In the genomic region with DNA sequence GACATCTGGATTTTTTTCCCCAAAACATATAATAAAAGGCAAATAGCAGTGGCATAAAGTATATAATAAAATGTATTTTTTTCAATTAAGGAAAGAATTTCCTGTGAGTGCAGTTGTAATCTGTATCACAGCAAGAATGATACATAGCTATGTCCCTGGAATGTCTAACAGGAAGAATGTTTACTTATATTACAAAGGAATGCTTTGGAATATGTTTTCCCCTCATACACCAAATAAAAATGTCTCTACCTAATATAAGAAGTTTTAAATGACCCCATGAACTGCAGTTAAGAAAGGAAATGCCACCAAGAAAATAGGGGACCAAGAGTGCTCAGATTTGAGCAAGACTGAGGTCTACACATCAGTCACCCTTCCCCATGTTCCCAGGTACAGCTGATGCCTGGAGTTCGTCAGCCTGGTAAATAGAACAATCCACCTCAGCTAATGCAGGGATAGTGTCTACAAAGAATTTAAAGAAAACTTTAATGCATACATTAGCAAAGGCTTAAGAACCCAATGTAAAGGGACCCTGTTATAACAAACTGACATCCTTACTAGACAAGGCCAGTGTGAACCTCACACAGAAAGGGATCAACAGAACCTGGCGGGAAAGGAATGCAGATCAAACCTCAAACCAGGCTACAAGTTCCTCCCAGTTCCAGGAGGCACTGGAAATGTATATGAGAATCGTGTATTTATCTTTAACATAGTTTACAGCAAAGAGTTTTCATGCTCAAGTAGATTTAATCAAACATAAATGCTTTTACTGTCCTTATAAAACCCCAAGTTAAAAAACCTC, we compare ENCODE assay signal across 26 cellular contexts. TPM values are rescaled to one million over a fixed set of nuclear protein-coding genes. Genes with fewer than 3 reads are reported as not detected.
DNase-seq lines count a peak whose midpoint lies in the region; ATAC-seq, FAIRE-seq and TF ChIP-seq lines count a peak whose summit lies in the region.
"Had no signal": no experiment of that assay in that cellular context is flagged by ENCODE, and none has a peak within 500 bp of the region (broad histone marks: within the 10 kb centered on the region; RNA-seq: fewer than 3 reads in every experiment).

No MANE protein-coding gene starts in this region.

- no peak overlapping the region for H2AK5ac ChIP-seq in H9 (ENCODE audit: insufficient read length, low read length)

- no peak overlapping the region for H3K27ac ChIP-seq in H9 (ENCODE audit: insufficient read length, low read depth, low read length)
- H3K27ac ChIP-seq: 22Rv1, adrenal gland had no signal

- no peak overlapping the region for H3K23ac ChIP-seq in H9 (ENCODE audit: insufficient read length, low read depth, low read length)

- H3K27ac Mint-ChIP-seq in activated CD4-positive, alpha-beta memory T cell treated with anti-CD3 and anti-CD28 coated beads, Interleukin-2, amount 10 ng/mL, durations not matched to agents 7 days and 5 days: no peak overlapping the region
- no peak overlapping the region; a peak in 1 of 7 replicates for H3K27ac Mint-ChIP-seq in H9
- no peak overlapping the region for H3K27ac Mint-ChIP-seq in activated naive CD4-positive, alpha-beta T cell treated with anti-CD3 and anti-CD28 coated beads, Interleukin-2, amount 10 ng/mL, durations not matched to agents 7 days and 5 days
- H3K27ac Mint-ChIP-seq in T-cell: no peak overlapping the region
- H3K27ac Mint-ChIP-seq: B cell; stimulated activated naive CD8-positive, alpha-beta T cell treated with anti-CD3 and anti-CD28 coated beads, Interleukin-15, amount 100 ng/mL, for 72 hours had no signal

- no peak overlapping the region for H2BK120ac ChIP-seq in H9 (ENCODE audit: low read depth, low read length, poor library complexity, severe bottlenecking)

- DNase-seq in A172 (ENCODE audit: low spot score) (peak; percentile 16), HTR-8/SVneo (ENCODE audit: insufficient read length, low spot score) (peak; percentile 30), astrocyte of the hippocampus (ENCODE audit: low read depth, low spot score) (peak; percentile 21), iris pigment epithelial cell (ENCODE audit: low read depth) (peak; percentile 35), H9 (no peak), T-cell (no peak)
- no peak for DNase-seq in activated CD4-positive, alpha-beta memory T cell treated with anti-CD3 and anti-CD28 coated beads, Interleukin-2, amount 10 ng/mL, durations not matched to agents 7 days and 5 days
- DNase-seq in activated naive CD4-positive, alpha-beta T cell treated with anti-CD3 and anti-CD28 coated beads, Interleukin-2, amount 10 ng/mL, durations not matched to agents 7 days and 5 days: no peak
- DNase-seq: activated CD4-positive, alpha-beta T cell treated with anti-CD3 and anti-CD28 coated beads for 48 hours; activated CD8-positive, alpha-beta memory T cell treated with anti-CD3 and anti-CD28 coated beads, Interleukin-2, amount 50 U/mL, for 48 hours; activated effector memory CD4-positive, alpha-beta T cell treated with anti-CD3 and anti-CD28 coated beads, Interleukin-2, amount 50 U/mL, for 16 hours; adrenal gland; cerebellar nuclear complex; DMS79; head of caudate nucleus; mucosa of descending colon; NCI-H1417 treated with DMSO at 0.1 percent for 48 hours; NCI-H526 treated with DMSO at 0.1 percent for 48 hours; stimulated activated CD4-positive, alpha-beta T cell treated with anti-CD3 and anti-CD28 coated beads, Interleukin-4, amount 100 ng/mL, for 24 hours; stimulated activated naive CD8-positive, alpha-beta T cell treated with anti-CD3 and anti-CD28 coated beads, Interleukin-15, amount 100 ng/mL, for 72 hours; T-helper 1 cell; trophoblast cell had no signal

- no peaks in the 10 kb centered on the region for H3K79me2 ChIP-seq in H9 (ENCODE audit: insufficient read depth, low read length)

- no peaks in the 10 kb centered on the region for H3K36me3 Mint-ChIP-seq in activated CD4-positive, alpha-beta memory T cell treated with anti-CD3 and anti-CD28 coated beads, Interleukin-2, amount 10 ng/mL, durations not matched to agents 7 days and 5 days (ENCODE audit: low read depth)
- H3K36me3 Mint-ChIP-seq in H9 (ENCODE audit: insufficient read depth in 1 of 3, low read depth in 3 of 3): peaks cover 0 to 3% (median 0%) of the 10 kb centered on the region in 3 experiments; a peak in 1 of 7 replicates
- H3K36me3 Mint-ChIP-seq in activated naive CD4-positive, alpha-beta T cell treated with anti-CD3 and anti-CD28 coated beads, Interleukin-2, amount 10 ng/mL, durations not matched to agents 7 days and 5 days: no peaks in the 10 kb centered on the region
- H3K36me3 Mint-ChIP-seq in T-cell: no peaks in the 10 kb centered on the region

- no peaks in the 10 kb centered on the region for H3K79me1 ChIP-seq in H9 (ENCODE audit: insufficient read depth, low read depth, low read length, poor library complexity, severe bottlenecking)

- no peaks in the 10 kb centered on the region for H3K27me3 ChIP-seq in H9 (ENCODE audit: insufficient read depth, low read length)
- H3K27me3 ChIP-seq: adrenal gland had no signal

- H2BK12ac ChIP-seq in H9 (ENCODE audit: insufficient read length, low read depth, low read length): no peak overlapping the region

- no peak overlapping the region for H2BK5ac ChIP-seq in H9 (ENCODE audit: insufficient read length, low read length)

- H4K20me1 ChIP-seq in H9 (ENCODE audit: control insufficient read depth, insufficient read depth, insufficient read length): no peaks in the 10 kb centered on the region

- no peak overlapping the region for H3K9ac ChIP-seq in H9 (ENCODE audit: extremely low read depth, insufficient read length, low read length)

- H3K4me1 ChIP-seq in H9 (ENCODE audit: insufficient read depth, low read length): no peaks in the 10 kb centered on the region
- H3K4me1 ChIP-seq: adrenal gland had no signal

- no peaks in the 10 kb centered on the region for H3K9me3 ChIP-seq in H9 (ENCODE audit: control insufficient read depth, low read depth, low read length)
- H3K9me3 ChIP-seq: adrenal gland, mucosa of descending colon had no signal

- no peak overlapping the region for H3K4ac ChIP-seq in H9 (ENCODE audit: low read depth, low read length)

- no peak overlapping the region for H3K18ac ChIP-seq in H9 (ENCODE audit: insufficient read length, low read depth, low read length)

- H2BK15ac ChIP-seq in H9 (ENCODE audit: low read depth, low read length): no peak overlapping the region

- POLR2A ChIA-PET in activated CD4-positive, alpha-beta memory T cell treated with anti-CD3 and anti-CD28 coated beads, Interleukin-2, amount 10 ng/mL, durations not matched to agents 7 days and 5 days (lab: Charles Lee): no interaction called here
- POLR2A ChIA-PET in T-cell (lab: Charles Lee): no interaction called here

- H3K27me3 Mint-ChIP-seq in activated CD4-positive, alpha-beta memory T cell treated with anti-CD3 and anti-CD28 coated beads, Interleukin-2, amount 10 ng/mL, durations not matched to agents 7 days and 5 days: peaks cover 21% of the 10 kb centered on the region
- H3K27me3 Mint-ChIP-seq in H9 (ENCODE audit: low read depth) (peaks cover 2% of the 10 kb centered on the region; the same call in 1 of the 2 replicates), T-cell (peaks cover 0 to 20% of the 10 kb centered on the region in 2 donors)
- peaks cover 28% of the 10 kb centered on the region for H3K27me3 Mint-ChIP-seq in activated naive CD4-positive, alpha-beta T cell treated with anti-CD3 and anti-CD28 coated beads, Interleukin-2, amount 10 ng/mL, durations not matched to agents 7 days and 5 days

- no peak overlapping the region for H3K4me3 Mint-ChIP-seq in activated CD4-positive, alpha-beta memory T cell treated with anti-CD3 and anti-CD28 coated beads, Interleukin-2, amount 10 ng/mL, durations not matched to agents 7 days and 5 days
- no peak overlapping the region for H3K4me3 Mint-ChIP-seq in H9
- H3K4me3 Mint-ChIP-seq in activated naive CD4-positive, alpha-beta T cell treated with anti-CD3 and anti-CD28 coated beads, Interleukin-2, amount 10 ng/mL, durations not matched to agents 7 days and 5 days: no peak overlapping the region
- H3K4me3 Mint-ChIP-seq in T-cell: no peak overlapping the region
- H3K4me3 Mint-ChIP-seq: B cell; stimulated activated naive CD8-positive, alpha-beta T cell treated with anti-CD3 and anti-CD28 coated beads, Interleukin-15, amount 100 ng/mL, for 72 hours had no signal

- no peak overlapping the region for H3K14ac ChIP-seq in H9 (ENCODE audit: insufficient read depth, low read length)

- H3K9me3 Mint-ChIP-seq in activated CD4-positive, alpha-beta memory T cell treated with anti-CD3 and anti-CD28 coated beads, Interleukin-2, amount 10 ng/mL, durations not matched to agents 7 days and 5 days: no peaks in the 10 kb centered on the region
- H3K9me3 Mint-ChIP-seq in H9 (no peaks in the 10 kb centered on the region), T-cell (peaks cover 3 to 4% (median 4%) of the 10 kb centered on the region in 3 donors)
- no peaks in the 10 kb centered on the region for H3K9me3 Mint-ChIP-seq in activated naive CD4-positive, alpha-beta T cell treated with anti-CD3 and anti-CD28 coated beads, Interleukin-2, amount 10 ng/mL, durations not matched to agents 7 days and 5 days
- H3K9me3 Mint-ChIP-seq: stimulated activated naive CD8-positive, alpha-beta T cell treated with anti-CD3 and anti-CD28 coated beads, Interleukin-15, amount 100 ng/mL, for 72 hours had no signal

- H4K8ac ChIP-seq in H9 (replicated peaks; ENCODE audit: insufficient read length, low read depth, low read length): no peak overlapping the region

- H3T11ph ChIP-seq in H9 (ENCODE audit: low read length): no peak overlapping the region

- H3K4me2 ChIP-seq in H9 (ENCODE audit: insufficient read depth, insufficient read length, low read length): no peak overlapping the region
- H3K4me2 ChIP-seq: smooth muscle cell had no signal

- no peak overlapping the region for H3K56ac ChIP-seq in H9 (ENCODE audit: insufficient read length, low read depth, low read length)

- H2BK20ac ChIP-seq in H9 (ENCODE audit: low read depth, low read length, poor library complexity, severe bottlenecking): no peak overlapping the region

- CTCF ChIA-PET in activated CD4-positive, alpha-beta memory T cell treated with anti-CD3 and anti-CD28 coated beads, Interleukin-2, amount 10 ng/mL, durations not matched to agents 7 days and 5 days (lab: Charles Lee): no interaction called here
- CTCF ChIA-PET in activated naive CD4-positive, alpha-beta T cell treated with anti-CD3 and anti-CD28 coated beads, Interleukin-2, amount 10 ng/mL, durations not matched to agents 7 days and 5 days (lab: Charles Lee): no interaction called here
- CTCF ChIA-PET in T-cell (lab: Charles Lee): no interaction called here

- no peaks in the 10 kb centered on the region for H3K23me2 ChIP-seq in H9 (ENCODE audit: insufficient read length, low read depth, low read length, poor library complexity, severe bottlenecking)

- no CpG with 5 or more reads among the region's 3 CpGs for WGBS in H9 (ENCODE audit: extremely low coverage, insufficient read length, low lambda C conversion rate)

- H4K91ac ChIP-seq in H9 (ENCODE audit: insufficient read length, low read depth, low read length): no peak overlapping the region

- no peak for TF ChIP-seq CTCF in H9 (conservative IDR thresholded peaks at IDR 0.05)

- ATAC-seq in T-cell (replicated peaks in 1 of 4): no peak
- ATAC-seq: mucosa of descending colon; stimulated activated naive CD8-positive, alpha-beta T cell treated with anti-CD3 and anti-CD28 coated beads, Interleukin-15, amount 100 ng/mL, for 72 hours had no signal

- H2AFZ ChIP-seq in H9 (ENCODE audit: low read length): no peak overlapping the region

- H4K5ac ChIP-seq in H9 (ENCODE audit: insufficient read length, low read depth, low read length): no peak overlapping the region

- no peak for FAIRE-seq in HTR-8/SVneo (lab: Jason Lieb, UNC)
- FAIRE-seq: H1 had no signal

- H3K4me1 Mint-ChIP-seq in activated CD4-positive, alpha-beta memory T cell treated with anti-CD3 and anti-CD28 coated beads, Interleukin-2, amount 10 ng/mL, durations not matched to agents 7 days and 5 days: no peaks in the 10 kb centered on the region
- H3K4me1 Mint-ChIP-seq in H9 (no peaks in the 10 kb centered on the region), T-cell (no peaks in the 10 kb centered on the region)
- no peaks in the 10 kb centered on the region for H3K4me1 Mint-ChIP-seq in activated naive CD4-positive, alpha-beta T cell treated with anti-CD3 and anti-CD28 coated beads, Interleukin-2, amount 10 ng/mL, durations not matched to agents 7 days and 5 days
- H3K4me1 Mint-ChIP-seq: B cell; stimulated activated naive CD8-positive, alpha-beta T cell treated with anti-CD3 and anti-CD28 coated beads, Interleukin-15, amount 100 ng/mL, for 72 hours had no signal

RNA-seq across cellular contexts. Expression of a gene that starts 37.8 kb away (rescaled TPM):
- 50.5 and 55.5 TPM in 2 replicates for total RNA-seq in A172 (2014; rRNA removed; shearing (Covaris generic))
- 100 to 1,000 TPM; 128 to 131 TPM for total RNA-seq in activated CD4-positive, alpha-beta memory T cell treated with anti-CD3 and anti-CD28 coated beads, Interleukin-2, amount 10 ng/mL, durations not matched to agents 7 days and 5 days
- total RNA-seq in H9 (2021) (28.8 and 30.0 TPM in 2 replicates), T-cell (100 to 1,000 TPM in 2 of 5 donors, 10 to 100 TPM in 3; 90.7 to 139 (median 98.1) TPM)

Comparison
In these comparisons a context has a peak if more than half of its experiments do, and no peak if none do; other contexts are left out.
1. DNase-seq: peak in A172 (single experiment), HTR-8/SVneo (single experiment), astrocyte of the hippocampus (single experiment) and iris pigment epithelial cell (single experiment); none in activated CD4-positive, alpha-beta memory T cell treated with anti-CD3 and anti-CD28 coated beads, Interleukin-2, amount 10 ng/mL, durations not matched to agents 7 days and 5 days (single experiment), H9 (single experiment), activated naive CD4-positive, alpha-beta T cell treated with anti-CD3 and anti-CD28 coated beads, Interleukin-2, amount 10 ng/mL, durations not matched to agents 7 days and 5 days (single experiment) and T-cell (0 of 34).